8 cellular contexts compared by ENCODE assay signal in the genomic region with DNA sequence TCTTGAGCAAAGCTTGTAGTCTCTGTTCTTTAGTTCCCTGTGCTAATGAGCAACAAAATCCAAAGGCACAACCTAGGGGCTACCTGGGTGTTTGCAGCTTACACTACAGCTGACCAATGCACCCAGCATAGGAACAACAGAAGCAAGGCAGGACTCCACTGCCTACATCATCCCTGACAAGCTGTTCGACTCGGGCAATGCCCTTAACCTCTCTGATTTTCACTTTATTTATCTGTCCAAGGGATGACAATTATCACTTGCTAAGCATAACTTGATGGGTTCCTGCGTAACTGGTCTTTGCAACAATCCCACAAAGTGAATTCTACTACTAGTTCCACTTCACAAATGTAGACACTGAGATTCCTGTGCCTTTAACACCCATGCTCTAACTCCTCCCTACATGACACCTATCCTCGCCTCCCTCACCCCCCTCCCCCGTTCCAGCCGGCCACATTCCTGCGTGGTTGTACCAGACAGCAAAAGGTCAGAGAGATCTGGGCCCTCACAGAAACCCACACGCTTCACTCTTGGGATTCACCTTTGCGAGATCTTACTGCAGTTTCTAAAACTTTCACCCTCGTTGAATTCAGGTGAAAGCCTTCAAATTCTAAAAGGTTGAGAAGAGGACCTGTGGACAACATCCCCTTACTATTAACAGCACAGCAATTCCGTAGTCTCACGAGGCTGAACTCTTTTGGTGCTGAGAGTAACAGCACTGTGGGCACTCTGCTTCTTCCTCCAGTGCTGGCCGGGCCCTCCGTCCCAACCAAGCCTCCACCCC. TPM values are rescaled to one million over a fixed set of nuclear protein-coding genes. Genes with fewer than 3 reads are reported as not detected.
DNase-seq lines count a peak whose midpoint lies in the region; ATAC-seq and TF ChIP-seq lines count a peak whose summit lies in the region.

No MANE protein-coding gene starts in this region.

- peak overlapping the region; percentile 40 for H3K18ac ChIP-seq in IMR-90 (ENCODE audit: low read depth, low read length)

- DNase-seq in CD8-positive, alpha-beta memory T cell = peak; percentile 14 to 60 (median 24)
- DNase-seq in IMR-90 (peak; percentile 65), fibroblast of lung (ENCODE audit: low read depth in 2 of 2) (peak; percentile 49 to 77), neural crest cell (ENCODE audit: low read depth, low spot score) (no peak), tibial artery (no peak), KG1 (lab: John Stamatoyannopoulos, UW) (no peak)
- peak; percentile 57 for DNase-seq in activated CD8-positive, alpha-beta memory T cell treated with anti-CD3 and anti-CD28 coated beads, Interleukin-2, amount 50 U/mL, for 4 hours

- POLR2A ChIA-PET in CD8-positive, alpha-beta memory T cell (lab: Charles Lee) = no interaction called here
- POLR2A ChIA-PET in IMR-90 (lab: Charles Lee; ENCODE audit: unreplicated experiment) = no interaction called here

- peak overlapping the region; percentile 92 for H3K4ac ChIP-seq in IMR-90 (ENCODE audit: low read depth, low read length)

- TF ChIP-seq RAD21 in IMR-90 (IDR thresholded peaks at IDR 0.05; ENCODE audit: low read length) = no peak

- ATAC-seq in IMR-90 (ENCODE audit: low read depth) (peak; percentile 50), GM18873 (IDR thresholded peaks at IDR 0.05; ENCODE audit: low FRiP score, unreplicated experiment) (no peak)

- H2AFZ ChIP-seq in IMR-90 (replicated peaks; ENCODE audit: low read length, poor library complexity) = peak overlapping the region; percentile 99
- no peak overlapping the region for H2AFZ ChIP-seq in fibroblast of lung (ENCODE audit: low read length)

- H4K20me1 ChIP-seq in IMR-90 (ENCODE audit: insufficient read depth, low read length) = peaks cover 38% of the 10 kb centered on the region
- no peaks in the 10 kb centered on the region for H4K20me1 ChIP-seq in fibroblast of lung (ENCODE audit: control insufficient read depth, extremely low read depth, insufficient read depth, low read length)

- H3K4me1 Mint-ChIP-seq in CD8-positive, alpha-beta memory T cell = peaks cover 39 to 63% (median 53%) of the 10 kb centered on the region in 3 donors
- H3K4me1 Mint-ChIP-seq in neural crest cell = peaks cover 34% of the 10 kb centered on the region

- H3K4me3 Mint-ChIP-seq in CD8-positive, alpha-beta memory T cell = peak overlapping the region; percentile 94 to 100 (median 96)
- H3K4me3 Mint-ChIP-seq in neural crest cell = peak overlapping the region; percentile 87

- H3K23ac ChIP-seq in IMR-90 (ENCODE audit: low read depth, low read length) = peak overlapping the region; percentile 97

- H2BK120ac ChIP-seq in IMR-90 (ENCODE audit: low read depth, low read length) = peak overlapping the region; percentile 59

- no peaks in the 10 kb centered on the region for H3K27me3 ChIP-seq in CD8-positive, alpha-beta memory T cell (ENCODE audit: insufficient read depth, low read length, poor library complexity, severe bottlenecking)
- H3K27me3 ChIP-seq in IMR-90 (ENCODE audit: control insufficient read depth, insufficient read depth, low read length) (no peaks in the 10 kb centered on the region), fibroblast of lung (ENCODE audit: control insufficient read depth, insufficient read depth, low read length) (no peaks in the 10 kb centered on the region), tibial artery (no peaks in the 10 kb centered on the region)

- peak overlapping the region; percentile 99 for H3K4me3 ChIP-seq in CD8-positive, alpha-beta memory T cell (ENCODE audit: low read length)
- H3K4me3 ChIP-seq in IMR-90 (ENCODE audit: insufficient read depth, low read depth, low read length) (peak overlapping the region; percentile 79), fibroblast of lung (replicated peaks in 1 of 4; ENCODE audit: control extremely low read depth in 1 of 4, insufficient read depth in 1 of 4, low read depth in 3 of 4, low read length in 4 of 4) (peak overlapping the region; percentile 52 to 90 (median 75)), tibial artery (peak overlapping the region; percentile 91)

- H3K9me1 ChIP-seq in IMR-90 (ENCODE audit: insufficient read depth, low read length) = peaks cover 13% of the 10 kb centered on the region

- peak overlapping the region; percentile 91 for H2BK5ac ChIP-seq in IMR-90 (ENCODE audit: low read depth, low read length, poor library complexity, severe bottlenecking)

- H3K56ac ChIP-seq in IMR-90 (ENCODE audit: extremely low read depth, insufficient read depth, low read length) = peak overlapping the region; percentile 70

- no peaks in the 10 kb centered on the region for H3K36me3 ChIP-seq in CD8-positive, alpha-beta memory T cell (ENCODE audit: insufficient read depth, low read length)
- H3K36me3 ChIP-seq in IMR-90 (ENCODE audit: control insufficient read depth, insufficient read depth, low read length) = peaks cover 6% of the 10 kb centered on the region
- H3K36me3 ChIP-seq in fibroblast of lung (ENCODE audit: control insufficient read depth, insufficient read depth, low read length) = peaks cover 6% of the 10 kb centered on the region
- H3K36me3 ChIP-seq in tibial artery = peaks cover 0 to 15% (median 5%) of the 10 kb centered on the region in 3 donors

- H3K27ac ChIP-seq in CD8-positive, alpha-beta memory T cell (ENCODE audit: low read depth, low read length) = peak overlapping the region; percentile 96
- H3K27ac ChIP-seq in IMR-90 (ENCODE audit: insufficient read depth, low read length) = peak overlapping the region; percentile 85
- H3K27ac ChIP-seq in fibroblast of lung (ENCODE audit: insufficient read depth, low read length) = peak overlapping the region; percentile 95
- peak overlapping the region; percentile 86 to 90 for H3K27ac ChIP-seq in tibial artery

- peak overlapping the region; percentile 87 for H4K91ac ChIP-seq in IMR-90 (ENCODE audit: insufficient read depth, low read depth, low read length)

- peaks cover 25 to 74% of the 10 kb centered on the region in 2 experiments for H3K79me1 ChIP-seq in IMR-90 (ENCODE audit: low read depth in 1 of 2, low read length in 2 of 2)

- H3K9me3 ChIP-seq in CD8-positive, alpha-beta memory T cell (ENCODE audit: low read length) = no peaks in the 10 kb centered on the region
- H3K9me3 ChIP-seq in IMR-90 (ENCODE audit: control insufficient read depth, insufficient read depth, low read length) (no peaks in the 10 kb centered on the region), fibroblast of lung (ENCODE audit: control insufficient read depth, insufficient read depth, low read depth, low read length) (no peaks in the 10 kb centered on the region), tibial artery (no peaks in the 10 kb centered on the region)

- in situ Hi-C loops in IMR-90 (cut with MboI; ENCODE audit: low sequenced_read_pairs) = no loop called here

- peak overlapping the region; percentile 57 to 100 (median 94) for H3K27ac Mint-ChIP-seq in CD8-positive, alpha-beta memory T cell
- no peak overlapping the region for H3K27ac Mint-ChIP-seq in neural crest cell (ENCODE audit: unreplicated experiment)

- CTCF ChIA-PET in CD8-positive, alpha-beta memory T cell (lab: Charles Lee) = interaction anchor here (1.6 kb wide), 1 partner anchor 554 kb away, joined by 3 read pairs; a partner anchor contains a TSS
- CTCF ChIA-PET in IMR-90 (lab: Yijun Ruan, JAX) = no interaction called here

- peak overlapping the region; percentile 77 for H2AK5ac ChIP-seq in IMR-90 (ENCODE audit: low read depth, low read length)

- H4K5ac ChIP-seq in IMR-90 (ENCODE audit: low read depth, low read length) = peak overlapping the region; percentile 24; the same call in 1 of the 2 replicates

- intact Hi-C loops in IMR-90 (cut with micrococcal nuclease) = no loop called here
- intact Hi-C loops in tibial artery (cut with DNase I; ENCODE audit: low total_unique reads) = no loop called here

- H3K36me3 Mint-ChIP-seq in CD8-positive, alpha-beta memory T cell = peaks cover 0 to 20% (median 0%) of the 10 kb centered on the region in 3 donors
- no peaks in the 10 kb centered on the region for H3K36me3 Mint-ChIP-seq in neural crest cell (ENCODE audit: low read depth)

- no peak for TF ChIP-seq CTCF in IMR-90 (conservative IDR thresholded peaks at IDR 0.05; ENCODE audit: low read depth, low read length)
- no peak for TF ChIP-seq CTCF in fibroblast of lung (conservative IDR thresholded peaks at IDR 0.05 in 1 of 2, IDR thresholded peaks at IDR 0.05 in 1 of 2; ENCODE audit: low read depth in 1 of 2, low read length in 2 of 2)
- TF ChIP-seq CTCF in neural crest cell (conservative IDR thresholded peaks at IDR 0.05) = no peak
- no peak for TF ChIP-seq CTCF in tibial artery (IDR thresholded peaks at IDR 0.05)

- H4K8ac ChIP-seq in IMR-90 (ENCODE audit: low read depth in 2 of 2, low read length in 2 of 2) = peak overlapping the region; percentile 70 to 90

- H2BK15ac ChIP-seq in IMR-90 (ENCODE audit: low read depth, low read length) = 0 out of 3 replicates have a peak overlapping the region, but pooled peaks have one; percentile 20

- peaks cover 52% of the 10 kb centered on the region for H3K79me2 ChIP-seq in fibroblast of lung (ENCODE audit: control insufficient read depth, insufficient read depth, low read length)

- H3K4me1 ChIP-seq in CD8-positive, alpha-beta memory T cell (ENCODE audit: insufficient read depth, low read length) = peaks cover 37% of the 10 kb centered on the region
- H3K4me1 ChIP-seq in IMR-90 (ENCODE audit: control insufficient read depth, insufficient read depth, low read length) = peaks cover 18% of the 10 kb centered on the region
- peaks cover 5% of the 10 kb centered on the region for H3K4me1 ChIP-seq in fibroblast of lung (ENCODE audit: control insufficient read depth, extremely low read depth, insufficient read depth, low read length)
- peaks cover 0 to 50% (median 19%) of the 10 kb centered on the region in 4 donors for H3K4me1 ChIP-seq in tibial artery

- peak overlapping the region; percentile 99 for H2AK9ac ChIP-seq in IMR-90 (replicated peaks; ENCODE audit: low read depth, low read length, poor library complexity)

- dilution Hi-C loops in IMR-90 (cut with HindIII; ENCODE audit: low sequenced_read_pairs, unreplicated experiment) = no loop called here

- no peaks in the 10 kb centered on the region for H3K27me3 Mint-ChIP-seq in CD8-positive, alpha-beta memory T cell
- H3K27me3 Mint-ChIP-seq in neural crest cell (ENCODE audit: low read depth) = no peaks in the 10 kb centered on the region

- peak overlapping the region; percentile 78 for H3K9ac ChIP-seq in IMR-90 (ENCODE audit: low read depth, low read length)
- peak overlapping the region; percentile 94 for H3K9ac ChIP-seq in fibroblast of lung (ENCODE audit: insufficient read depth, low read length)

- TF ChIP-seq POLR2A in IMR-90 (IDR thresholded peaks at IDR 0.05; ENCODE audit: low read depth, low read length) = peak; percentile 65; the same call in 1 of the 2 replicates

- H3K4me2 ChIP-seq in IMR-90 (ENCODE audit: low read depth, low read length) (peak overlapping the region; percentile 88), fibroblast of lung (ENCODE audit: extremely low read depth, insufficient read depth, low read length) (peak overlapping the region; percentile 73)

- H3K9me3 Mint-ChIP-seq in CD8-positive, alpha-beta memory T cell = peaks cover 0 to 2% (median 0%) of the 10 kb centered on the region in 5 donors
- no peaks in the 10 kb centered on the region for H3K9me3 Mint-ChIP-seq in neural crest cell

- peak overlapping the region; percentile 92 for H3K14ac ChIP-seq in IMR-90 (replicated peaks; ENCODE audit: low read depth, low read length)

- 39% methylated on average over 5 of the region's 14 CpGs; no CpG with 5 or more reads in 1 of the 2 experiments for WGBS in IMR-90 (ENCODE audit: extremely low coverage in 2 of 2, insufficient read length in 1 of 2), 2 experiments

- TSS peak; percentile 59 for BruUV-seq in IMR-90 (replicated peaks; lab: Mats Ljungman, UMichigan)

- H2BK20ac ChIP-seq in IMR-90 (ENCODE audit: low read depth, low read length) = peak overlapping the region; percentile 21; the same call in 1 of the 2 replicates

RNA-seq across cellular contexts. Expression of a gene that starts 1.0 kb away (rescaled TPM):
- total RNA-seq in CD8-positive, alpha-beta memory T cell = 10 to 100 TPM; 13.5 to 13.7 TPM
- 9.2 TPM for polyA plus RNA-seq in CD8-positive, alpha-beta memory T cell
- total RNA-seq in IMR-90 (2012; rRNA removed) (25.1 and 27.5 TPM in 2 replicates), fibroblast of lung (7.7 and 11.1 TPM in 2 replicates), neural crest cell (13.1 and 15.0 TPM in 2 replicates)
- polyA plus RNA-seq in IMR-90 (2012; rRNA removed) (25.3 and 26.8 TPM in 2 replicates), fibroblast of lung (16.4 and 18.5 TPM in 2 replicates)
- 12.5 and 13.1 TPM in 2 replicates for polyA plus RNA-seq in IMR-90 (2012; cell fraction: cytosol; rRNA removed)
- 40.6 and 52.6 TPM in 2 replicates for polyA plus RNA-seq in IMR-90 (2012; cell fraction: nucleus; rRNA removed; ENCODE audit: low replicate concordance)
- 6.2 and 7.9 TPM in 2 replicates for polyA plus RNA-seq in fibroblast of lung (2012)
- 36.6 and 64.1 TPM in 2 replicates for polyA minus RNA-seq in fibroblast of lung (ENCODE audit: low replicate concordance)

Comparison
In these comparisons a context has a peak if more than half of its experiments do, and no peak if none do; other contexts are left out.
1. DNase-seq: peak in CD8-positive, alpha-beta memory T cell (5 of 5), IMR-90 (single experiment), activated CD8-positive, alpha-beta memory T cell treated with anti-CD3 and anti-CD28 coated beads, Interleukin-2, amount 50 U/mL, for 4 hours (single experiment) and fibroblast of lung (2 of 2); none in neural crest cell (single experiment), tibial artery (0 of 2) and KG1 (single experiment).
2. Peak in every context shown above with its lines, with median percentiles within 50 percentile points of each other: H3K27ac ChIP-seq and H3K4me3 ChIP-seq.